27 cellular contexts compared by ENCODE assay signal in the genomic region with DNA sequence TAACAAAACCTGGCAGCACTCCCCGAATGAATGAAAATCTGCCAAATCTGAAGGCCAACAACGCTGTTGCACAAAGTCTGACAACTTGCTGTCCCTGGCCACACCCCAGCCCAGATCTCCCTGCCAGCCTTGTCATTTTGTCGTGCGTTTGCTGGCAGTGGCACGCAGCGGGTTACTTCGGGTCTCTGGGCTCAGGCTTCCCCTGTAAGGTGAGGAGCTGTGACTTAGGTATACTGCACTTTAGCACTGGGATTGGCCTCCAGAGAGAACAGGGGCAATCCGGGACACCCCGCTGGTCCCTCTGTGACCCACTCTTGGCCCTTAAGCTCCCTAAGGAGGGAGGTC. TPM values are rescaled to one million over a fixed set of nuclear protein-coding genes. Genes with fewer than 3 reads are reported as not detected.
"Had no signal": no experiment of that assay in that cellular context is flagged by ENCODE, and none has a peak within 500 bp of the region (broad histone marks: within the 10 kb centered on the region; RNA-seq: fewer than 3 reads in every experiment).

No MANE protein-coding gene starts in this region.

- H2AFZ ChIP-seq: hepatocyte had no signal

- H3K4me1 ChIP-seq: left lung, pancreas, upper lobe of right lung, vagina had no signal

- H3K4me2 ChIP-seq: hepatocyte, smooth muscle cell had no signal

- H3K4me3 ChIP-seq: dorsolateral prefrontal cortex, hepatocyte, left lung, pancreas, smooth muscle cell, thoracic aorta, tibial nerve, upper lobe of right lung, vagina had no signal

- DNase-seq: dorsolateral prefrontal cortex; effector CD4-positive, alpha-beta T cell; head of caudate nucleus; kidney; left lung; mesendoderm; naive thymus-derived CD8-positive, alpha-beta T cell; nephron progenitor cell; occipital lobe; pancreas; stimulated activated CD4-positive, alpha-beta T cell treated with anti-CD3 and anti-CD28 coated beads, Interleukin-12 subunit alpha, Interleukin-12 subunit beta, amount 100 ng/mL, for 4 hours; stimulated activated CD4-positive, alpha-beta T cell treated with anti-CD3 and anti-CD28 coated beads, Interleukin-1b, Interleukin-23, amount 100 ng/mL, for 48 hours; stimulated activated CD4-positive, alpha-beta T cell treated with anti-CD3 and anti-CD28 coated beads, Interleukin-4, amount 100 ng/mL, for 1 hour; upper lobe of right lung had no signal

- FAIRE-seq: colon, frontal cortex, kidney, pancreas had no signal

- ATAC-seq: left lung; naive thymus-derived CD8-positive, alpha-beta T cell; pancreas; sciatic nerve; stimulated activated memory B cell treated with anti-CD40 and anti-IgM and Interleukin-4, amounts not matched to agents 10 μg/mL and 1 μg/mL and 100 μg/mL, for 72 hours; upper lobe of right lung had no signal

- H3K9me3 ChIP-seq: left lung, pancreas, thoracic aorta, tibial nerve, upper lobe of right lung, vagina had no signal

- H3K79me2 ChIP-seq: hepatocyte had no signal

- H3K36me3 ChIP-seq: left lung, pancreas, thoracic aorta, tibial nerve, upper lobe of right lung, vagina had no signal

- H3K27me3 ChIP-seq: hepatocyte, pancreas, vagina had no signal

- H3K27ac ChIP-seq: dorsolateral prefrontal cortex, hepatocyte, left lung, pancreas, thoracic aorta, tibial nerve, upper lobe of right lung, vagina had no signal

RNA-seq across cellular contexts. Expression of a gene that starts 34.3 kb away (rescaled TPM):
- total RNA-seq: cerebellum; fibroblast of villous mesenchyme; frontal cortex; left lung; lung microvascular endothelial cell; naive thymus-derived CD8-positive, alpha-beta T cell; occipital lobe; posterior vena cava; sciatic nerve; smooth muscle cell; thoracic aorta; tibial nerve; upper lobe of right lung; vagina had no signal
